Comparison of ENCODE assay signal across 1 cellular context in the genomic region with DNA sequence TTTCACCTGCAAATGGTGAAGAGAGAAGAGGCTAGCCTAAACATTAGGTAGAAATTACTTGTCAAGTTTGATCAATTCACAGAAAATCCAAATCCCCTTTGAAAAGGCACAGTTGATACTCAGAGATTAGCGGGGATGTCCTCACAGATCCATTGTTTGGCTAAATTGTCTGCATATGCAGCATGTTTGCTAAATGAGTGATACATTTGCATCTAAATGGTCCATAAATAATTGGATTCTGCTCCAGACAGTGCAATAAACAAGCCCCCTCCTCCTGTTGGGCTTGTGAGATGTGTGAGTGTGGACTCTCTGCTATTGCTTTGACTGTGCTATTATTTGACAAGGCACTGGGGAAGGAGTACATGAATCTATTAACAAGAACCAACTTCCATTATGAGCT.
TF ChIP-seq lines count a peak whose summit lies in the region.

No MANE protein-coding gene starts in this region.

TF ChIP-seq in H1, 55 proteins besides CTCF, POLR2A, EP300 and RAD21 (continued from another document):
- no peak for TF ChIP-seq EGR1 (IDR thresholded peaks at IDR 0.05; ENCODE audit: borderline replicate concordance, low read depth, low read length)
- TF ChIP-seq RBBP5 (IDR thresholded peaks at IDR 0.05; ENCODE audit: borderline replicate concordance, low read depth, low read length) = no peak
